Comparison of ENCODE assay signal across 9 cellular contexts in the genomic region with DNA sequence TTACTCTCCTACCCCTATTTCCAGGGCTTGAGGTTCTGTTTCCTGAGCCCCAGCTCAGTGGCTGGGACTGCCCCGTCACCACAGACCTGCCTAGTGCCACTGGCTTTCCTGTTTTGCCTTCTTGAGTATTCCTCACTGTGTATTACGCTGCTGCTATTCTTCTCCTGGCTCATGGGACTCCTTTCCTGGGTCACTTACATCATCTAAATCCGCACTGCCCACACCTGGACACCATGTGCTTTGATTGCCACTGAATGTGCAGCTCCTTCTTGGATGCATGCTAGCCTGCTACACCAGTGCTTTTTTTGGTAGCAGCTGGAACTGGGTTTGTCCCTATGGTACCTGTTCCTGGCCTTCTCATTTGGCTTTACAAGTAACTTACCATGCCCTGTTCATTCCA.
"Had no signal": no experiment of that assay in that cellular context is flagged by ENCODE, and none has a peak within 500 bp of the region (broad histone marks: within the 10 kb centered on the region; RNA-seq: fewer than 3 reads in every experiment).

No MANE protein-coding gene starts in this region.

- ATAC-seq: HCT116, K562 had no signal

- H3K4me3 ChIP-seq: GM23248, HAP-1, K562 had no signal

- FAIRE-seq: K562 had no signal

- DNase-seq: GM23248, GOT3, H7, IMR-90, KG1 had no signal

- H3K4me1 ChIP-seq: HAP-1 had no signal

- H3K36me3 ChIP-seq: HAP-1 had no signal

- H3K9ac ChIP-seq: GM23248 had no signal

- H3K9me3 ChIP-seq: HAP-1 had no signal

- H3K27ac ChIP-seq: GM23248, HL-60 had no signal

- H2AFZ ChIP-seq: GM23248 had no signal
